2 cellular contexts compared by ENCODE assay signal in genomic region chr1:24503870-24504523, GRCh38.
TF ChIP-seq lines count a peak whose summit lies in the region.

No MANE protein-coding gene starts in this region.

TF ChIP-seq in HepG2, 621 proteins besides CTCF, POLR2A, EP300 and RAD21:
- TF ChIP-seq TRIM24 (CRISPR knock-in tag; IDR thresholded peaks at IDR 0.05) (no peak), ZNF749 (CRISPR knock-in tag; IDR thresholded peaks at IDR 0.05; ENCODE audit: borderline replicate concordance) (no peak), MTERF4 (CRISPR knock-in tag; IDR thresholded peaks at IDR 0.05) (0 out of 2 replicates have a peak, but pooled peaks have one; percentile 13), CREB1 (IDR thresholded peaks at IDR 0.05) (no peak), CREB1 (CRISPR knock-in tag; IDR thresholded peaks at IDR 0.05) (0 out of 2 replicates have a peak, but pooled peaks have one; percentile 14), XRCC5 (optimal IDR thresholded peaks at IDR 0.05; ENCODE audit: low read length) (no peak), HDAC1 (CRISPR knock-in tag; IDR thresholded peaks at IDR 0.05) (0 out of 2 replicates have a peak, but pooled peaks have one; percentile 7)

TF ChIP-seq in K562, 482 proteins besides CTCF, POLR2A, EP300 and RAD21:
- TF ChIP-seq ZBTB7A (IDR thresholded peaks at IDR 0.05; ENCODE audit: borderline replicate concordance, control insufficient read depth, low read depth, low read length) = no peak
- TF ChIP-seq CBX2 (IDR thresholded peaks at IDR 0.05; ENCODE audit: insufficient read depth, low read length, poor library complexity, severe bottlenecking) = peak; percentile 96
- TF ChIP-seq EGR1 (conservative IDR thresholded peaks at IDR 0.05) = peak; percentile 46
- peak; percentile 76 for TF ChIP-seq CBX8 (IDR thresholded peaks at IDR 0.05; ENCODE audit: borderline replicate concordance, extremely low read depth, low read depth, low read length, poor library complexity, severe bottlenecking)
- TF ChIP-seq BMI1 (IDR thresholded peaks at IDR 0.05; ENCODE audit: low read length) = 0 out of 2 replicates have a peak, but pooled peaks have one; percentile 30
